Comparison of ENCODE assay signal across 2 cellular contexts in the genomic region with DNA sequence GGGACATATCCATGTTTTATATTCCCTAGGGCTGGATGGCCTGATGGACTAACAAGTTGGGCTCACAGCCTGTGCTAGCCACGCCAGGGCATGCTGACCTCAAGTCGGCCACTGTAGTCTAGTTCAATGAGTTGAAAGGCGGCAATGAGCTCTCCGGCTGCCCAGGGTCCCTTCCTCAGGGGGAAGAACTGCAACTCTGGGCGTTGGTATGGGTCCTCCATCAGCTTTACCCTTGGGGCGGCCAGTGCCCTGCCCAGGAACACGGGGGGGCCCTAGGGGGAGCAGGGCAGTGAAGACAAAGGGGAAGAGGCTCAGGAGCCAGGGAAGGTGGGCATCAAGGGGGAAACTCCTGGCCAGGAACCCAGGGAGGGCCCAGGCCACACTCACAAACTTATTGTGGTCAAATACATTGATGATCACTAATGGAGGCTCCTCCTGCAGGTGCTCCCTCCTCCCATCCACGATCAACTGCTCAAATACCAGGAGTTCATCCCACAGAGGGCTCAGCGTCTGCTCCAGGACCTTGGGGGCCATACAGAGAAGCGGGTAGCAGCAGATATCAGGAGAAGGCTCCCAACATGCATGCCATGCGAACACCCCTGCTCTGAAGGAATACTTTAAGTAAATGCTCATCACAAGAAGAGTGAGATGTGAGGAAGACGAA.
TF ChIP-seq lines count a peak whose summit lies in the region.

No MANE protein-coding gene starts in this region.

TF ChIP-seq in IMR-90, 13 proteins besides CTCF, POLR2A, EP300 and RAD21:
- TF ChIP-seq BHLHE40 (IDR thresholded peaks at IDR 0.05; ENCODE audit: low read depth, low read length) (no peak), CHD1 (IDR thresholded peaks at IDR 0.05; ENCODE audit: low read depth, low read length) (no peak)

TF ChIP-seq in HepG2, 621 proteins besides CTCF, POLR2A, EP300 and RAD21:
- TF ChIP-seq FOXP4 (CRISPR knock-in tag; IDR thresholded peaks at IDR 0.05), result no peak
- peak; percentile 58 for TF ChIP-seq ZNF263 (CRISPR knock-in tag; IDR thresholded peaks at IDR 0.05)
